ENCODE assay signal across 8 cellular contexts in genomic region chr19:10096615-10096963, GRCh38. TPM values are rescaled to one million over a fixed set of nuclear protein-coding genes. Genes with fewer than 3 reads are reported as not detected.
DNase-seq lines count a peak whose midpoint lies in the region; ATAC-seq and TF ChIP-seq lines count a peak whose summit lies in the region.

No MANE protein-coding gene starts in this region.

- no peaks in the 10 kb centered on the region for H3K27me3 ChIP-seq in layer of hippocampus (ENCODE audit: control insufficient read depth, insufficient read depth, low read length)
- H3K27me3 ChIP-seq in upper lobe of left lung = no peaks in the 10 kb centered on the region

- peak overlapping the region; percentile 78 for H3K27ac ChIP-seq in angular gyrus (ENCODE audit: low read depth, low read length)
- H3K27ac ChIP-seq in layer of hippocampus (ENCODE audit: low read depth, low read length) = peak overlapping the region; percentile 87
- peak overlapping the region; percentile 40 to 83 (median 70) for H3K27ac ChIP-seq in upper lobe of left lung

- ATAC-seq in upper lobe of left lung (ENCODE audit: low FRiP score in 2 of 2) (no peak), GM21381 (IDR thresholded peaks at IDR 0.05; ENCODE audit: unreplicated experiment) (no peak)

- H3K4me3 ChIP-seq in upper lobe of left lung = peak overlapping the region; percentile 28 to 61 (median 57)

- peaks cover 7 to 15% (median 11%) of the 10 kb centered on the region in 4 donors for H3K4me1 ChIP-seq in upper lobe of left lung

- no peaks in the 10 kb centered on the region for H3K9me3 ChIP-seq in upper lobe of left lung

- no peak overlapping the region for H3K27ac Mint-ChIP-seq in activated naive CD4-positive, alpha-beta T cell treated with anti-CD3 and anti-CD28 coated beads for 36 hours

- CTCF ChIA-PET in activated naive CD4-positive, alpha-beta T cell treated with anti-CD3 and anti-CD28 coated beads for 36 hours (lab: Charles Lee) = interaction anchor here (0.7 to 2.4 kb wide), 6 partner anchors 8 to 24 kb away, joined by 3 to 14 read pairs (median 4); partner anchors contain the start of genes EIF3G and PPAN

- no peaks in the 10 kb centered on the region for H3K27me3 Mint-ChIP-seq in activated naive CD4-positive, alpha-beta T cell treated with anti-CD3 and anti-CD28 coated beads for 36 hours (ENCODE audit: low read depth)

- H3K4me3 Mint-ChIP-seq in activated naive CD4-positive, alpha-beta T cell treated with anti-CD3 and anti-CD28 coated beads for 36 hours = peak overlapping the region; percentile 58

- 34 to 43% methylated on average over 16 to 26 of the region's 26 CpGs for WGBS in upper lobe of left lung, 2 donors

- no peaks in the 10 kb centered on the region for H3K9me3 Mint-ChIP-seq in activated naive CD4-positive, alpha-beta T cell treated with anti-CD3 and anti-CD28 coated beads for 36 hours

- no peak for TF ChIP-seq CTCF in upper lobe of left lung (IDR thresholded peaks at IDR 0.05)

- peaks cover 23% of the 10 kb centered on the region for H3K4me1 Mint-ChIP-seq in activated naive CD4-positive, alpha-beta T cell treated with anti-CD3 and anti-CD28 coated beads for 36 hours (ENCODE audit: low read depth)

- peaks cover 0 to 21% (median 11%) of the 10 kb centered on the region in 4 donors for H3K36me3 ChIP-seq in upper lobe of left lung

- intact Hi-C loops in activated naive CD4-positive, alpha-beta T cell treated with anti-CD3 and anti-CD28 coated beads for 36 hours (cut with micrococcal nuclease) = loop anchor here (1.0 kb wide), 1 partner anchor 10 kb away; the partner anchor contains the start of gene PPAN

- H3K36me3 Mint-ChIP-seq in activated naive CD4-positive, alpha-beta T cell treated with anti-CD3 and anti-CD28 coated beads for 36 hours (ENCODE audit: low read depth) = peaks cover 28% of the 10 kb centered on the region

- TF ChIP-seq EP300 in upper lobe of left lung (IDR thresholded peaks at IDR 0.05) = no peak

- no peak for DNase-seq in activated naive CD4-positive, alpha-beta T cell treated with anti-CD3 and anti-CD28 coated beads for 36 hours
- no peak for DNase-seq in activated naive CD4-positive, alpha-beta T cell treated with anti-CD3 and anti-CD28 coated beads, Interleukin-2, amount 50 U/mL, for 16 hours
- no peak for DNase-seq in upper lobe of left lung
- DNase-seq in stimulated activated CD4-positive, alpha-beta T cell treated with anti-CD3 and anti-CD28 coated beads, Interleukin-15, amount 100 ng/mL, for 24 hours = no peak
- no peak for DNase-seq in activated naive CD4-positive, alpha-beta T cell (lab: John Stamatoyannopoulos, UW)

- TF ChIP-seq POLR2A in upper lobe of left lung (IDR thresholded peaks at IDR 0.05) = no peak

RNA-seq across cellular contexts. Expression of gene ANGPTL6, which starts 5.9 kb away (rescaled TPM):
- total RNA-seq in activated naive CD4-positive, alpha-beta T cell treated with anti-CD3 and anti-CD28 coated beads for 36 hours = 10 to 100 TPM; 18.6 to 20.7 TPM
- total RNA-seq in upper lobe of left lung = 1 to 10 TPM in 2 of 6 donors, under 1 TPM in 2, not detected in 2; 0.17 to 2.0 (median 1.4) TPM

RNA-seq across cellular contexts. Expression of gene PPAN, which starts 9.6 kb away (rescaled TPM):
- total RNA-seq in activated naive CD4-positive, alpha-beta T cell treated with anti-CD3 and anti-CD28 coated beads for 36 hours = 10 to 100 TPM; 59.7 to 60.0 TPM
- 10 to 100 TPM; 18.3 to 46.8 (median 37.8) TPM for total RNA-seq in upper lobe of left lung

RNA-seq across cellular contexts. Expression of gene SHFL, which starts 10.5 kb away (rescaled TPM):
- 10 to 100 TPM; 28.3 to 31.9 TPM for total RNA-seq in activated naive CD4-positive, alpha-beta T cell treated with anti-CD3 and anti-CD28 coated beads for 36 hours
- 10 to 100 TPM; 28.9 to 95.3 (median 39.0) TPM for total RNA-seq in upper lobe of left lung

RNA-seq across cellular contexts. Expression of gene P2RY11, which starts 14.9 kb away (rescaled TPM):
- total RNA-seq in activated naive CD4-positive, alpha-beta T cell treated with anti-CD3 and anti-CD28 coated beads for 36 hours = 10 to 100 TPM; 11.8 to 12.2 TPM
- 10 to 100 TPM in 5 of 6 donors, 1 to 10 TPM in 1; 5.4 to 36.7 (median 15.3) TPM for total RNA-seq in upper lobe of left lung

RNA-seq across cellular contexts. Expression of gene EIF3G, which starts 23.1 kb away (rescaled TPM):
- total RNA-seq in activated naive CD4-positive, alpha-beta T cell treated with anti-CD3 and anti-CD28 coated beads for 36 hours = 100 to 1,000 TPM; 213 to 222 TPM
- total RNA-seq in upper lobe of left lung = 100 to 1,000 TPM; 133 to 246 (median 213) TPM

Comparison
In these comparisons a context has a peak if more than half of its experiments do, and no peak if none do; other contexts are left out.
1. RNA of gene ANGPTL6, which starts 5.9 kb away (total RNA-seq): 18.6 to 20.7 TPM in activated naive CD4-positive, alpha-beta T cell treated with anti-CD3 and anti-CD28 coated beads for 36 hours; 0.17 to 2.0 TPM in upper lobe of left lung; every median in the first group is over 4 times any median in the second.
2. Peak in every context shown above with its lines, with median percentiles within 50 percentile points of each other: H3K27ac ChIP-seq.